In genomic region chr11:62508336-62509058, GRCh38 we compare ENCODE assay signal across 8 cellular contexts. TPM values are rescaled to one million over a fixed set of nuclear protein-coding genes. Genes with fewer than 3 reads are reported as not detected.
DNase-seq lines count a peak whose midpoint lies in the region; ATAC-seq, FAIRE-seq and TF ChIP-seq lines count a peak whose summit lies in the region.

No MANE protein-coding gene starts in this region.

- no peaks in the 10 kb centered on the region for H3K36me3 Mint-ChIP-seq in activated CD4-positive, alpha-beta T cell treated with anti-CD3 and anti-CD28 coated beads for 36 hours (ENCODE audit: low read depth)

- peaks cover 3% of the 10 kb centered on the region for H4K20me1 ChIP-seq in keratinocyte (ENCODE audit: control insufficient read depth, extremely low read depth, insufficient read depth, low read length)

- no peaks in the 10 kb centered on the region for H3K79me2 ChIP-seq in keratinocyte (ENCODE audit: control insufficient read depth, insufficient read depth, low read length)

- H3K36me3 ChIP-seq in keratinocyte (ENCODE audit: control insufficient read depth in 2 of 2, extremely low read depth in 1 of 2, insufficient read depth in 2 of 2, low read length in 2 of 2), result no peaks in the 10 kb centered on the region

- H3K4me2 ChIP-seq in keratinocyte (ENCODE audit: control insufficient read depth, extremely low read depth, insufficient read depth, low read depth, low read length), result peak overlapping the region; percentile 87

- intact Hi-C loops in activated CD4-positive, alpha-beta T cell treated with anti-CD3 and anti-CD28 coated beads for 36 hours (cut with DNase I, micrococcal nuclease), result no loop called here

- peak overlapping the region; percentile 23 for H3K27ac ChIP-seq in keratinocyte (ENCODE audit: control insufficient read depth, insufficient read depth, low read length)
- H3K27ac ChIP-seq in skin epidermis, result peak overlapping the region in 19 of 21 experiments; percentile 5 to 77 (median 56)

- ATAC-seq in activated CD4-positive, alpha-beta T cell treated with anti-CD3 and anti-CD28 coated beads for 36 hours, result peak; percentile 30

- H3K9me3 ChIP-seq in keratinocyte (ENCODE audit: control insufficient read depth, low read depth, low read length), result no peaks in the 10 kb centered on the region

- H3K27me3 Mint-ChIP-seq in activated CD4-positive, alpha-beta T cell treated with anti-CD3 and anti-CD28 coated beads for 36 hours, result peaks cover 7% of the 10 kb centered on the region

- dilution Hi-C loops in keratinocyte (cut with MboI; ENCODE audit: extremely low pct_ligation_motif_present, low sequenced_read_pairs), result no loop called here

- peaks cover 2% of the 10 kb centered on the region for H3K4me1 Mint-ChIP-seq in activated CD4-positive, alpha-beta T cell treated with anti-CD3 and anti-CD28 coated beads for 36 hours

- no peaks in the 10 kb centered on the region for H3K27me3 ChIP-seq in keratinocyte (ENCODE audit: control insufficient read depth, extremely low read depth, insufficient read depth, low read length)

- H3K27ac Mint-ChIP-seq in activated CD4-positive, alpha-beta T cell treated with anti-CD3 and anti-CD28 coated beads for 36 hours, result no peak overlapping the region

- peaks cover 12% of the 10 kb centered on the region for H3K4me1 ChIP-seq in keratinocyte (ENCODE audit: control insufficient read depth, extremely low read depth, insufficient read depth, low read length)

- peak overlapping the region; percentile 64 for H2AFZ ChIP-seq in keratinocyte (ENCODE audit: control insufficient read depth, low read length)

- FAIRE-seq in keratinocyte (lab: Jason Lieb, UNC), result peak; percentile 60

- no peaks in the 10 kb centered on the region for H3K9me1 ChIP-seq in keratinocyte (ENCODE audit: control insufficient read depth, extremely low read depth, insufficient read depth, low read length)

- POLR2A ChIA-PET in activated CD4-positive, alpha-beta T cell treated with anti-CD3 and anti-CD28 coated beads for 36 hours (lab: Charles Lee), result no interaction called here

- peak overlapping the region; percentile 50 for H3K9ac ChIP-seq in keratinocyte (ENCODE audit: control insufficient read depth, extremely low read depth, insufficient read depth, low read length)

- peak; percentile 62 to 77 (median 73) for TF ChIP-seq CTCF in keratinocyte (optimal IDR thresholded peaks at IDR 0.05 in 1 of 3, IDR thresholded peaks at IDR 0.05 in 1 of 3, conservative IDR thresholded peaks at IDR 0.05 in 1 of 3; ENCODE audit: extremely low read depth in 1 of 3, insufficient read depth in 2 of 3, low read length in 3 of 3)

- H3K4me3 ChIP-seq in keratinocyte (ENCODE audit: control insufficient read depth in 2 of 3, extremely low read depth in 1 of 3, insufficient read depth in 2 of 3, low read depth in 1 of 3, low read length in 3 of 3), result peak overlapping the region in 2 of 3 experiments; percentile 41 to 57
- H3K4me3 ChIP-seq in skin epidermis, result no peak overlapping the region

- peak; percentile 16 for DNase-seq in activated CD4-positive, alpha-beta T cell treated with anti-CD3 and anti-CD28 coated beads for 36 hours
- no peak for DNase-seq in activated CD4-positive, alpha-beta T cell treated with anti-CD3 and anti-CD28 coated beads, Interleukin-2, amount 50 U/mL, for 4 hours
- DNase-seq in NCI-H774 (lab: John Stamatoyannopoulos, UW) (peak; percentile 41), cerebellar cortex (ENCODE audit: low spot score) (peak; percentile 88), keratinocyte (ENCODE audit: low read depth, low spot score) (no peak), NCI-H1048 (lab: John Stamatoyannopoulos, UW) (no peak)
- no peak for DNase-seq in stimulated activated naive CD4-positive, alpha-beta T cell treated with Interleukin-2 at 50 U/mL for 16 hours (lab: John Stamatoyannopoulos, UW)

- no peaks in the 10 kb centered on the region for H3K9me3 Mint-ChIP-seq in activated CD4-positive, alpha-beta T cell treated with anti-CD3 and anti-CD28 coated beads for 36 hours (ENCODE audit: low read depth)

- no peak overlapping the region for H3K4me3 Mint-ChIP-seq in activated CD4-positive, alpha-beta T cell treated with anti-CD3 and anti-CD28 coated beads for 36 hours

- CTCF ChIA-PET in activated CD4-positive, alpha-beta T cell treated with anti-CD3 and anti-CD28 coated beads for 36 hours (lab: Charles Lee), result interaction anchor here (0.6 to 1.7 kb wide), 6 partner anchors 22 to 632 kb away, joined by 3 to 5 read pairs (median 4); no protein-coding TSS in a partner anchor

RNA-seq across cellular contexts. Expression of gene AHNAK, which starts 38.1 kb away (rescaled TPM):
- 10 to 100 TPM; 47.3 to 54.7 TPM for total RNA-seq in activated CD4-positive, alpha-beta T cell treated with anti-CD3 and anti-CD28 coated beads for 36 hours
- polyA plus RNA-seq in keratinocyte, result 195 to 220 TPM (median 207 TPM) in 3 replicates
- polyA plus RNA-seq in keratinocyte (2011; ENCODE audit: low read depth), result 177 TPM
- 69.0 and 81.5 TPM in 2 replicates for polyA plus RNA-seq in keratinocyte (2011; cell fraction: cytosol; rRNA removed)
- 933 and 1,273 TPM in 2 replicates for polyA plus RNA-seq in keratinocyte (2011; cell fraction: nucleus; rRNA removed)
- 296 and 367 TPM in 2 replicates for polyA plus RNA-seq in keratinocyte (2012; ENCODE audit: low replicate concordance)
- 503 to 1,127 TPM (median 686 TPM) in 3 replicates for polyA minus RNA-seq in keratinocyte
- 209 TPM for polyA minus RNA-seq in keratinocyte (2011; cell fraction: cytosol; rRNA and poly(A)+ RNA removed)
- 2,164 and 3,990 TPM in 2 replicates for polyA minus RNA-seq in keratinocyte (2011; cell fraction: nucleus; rRNA and poly(A)+ RNA removed)

Comparison
In these comparisons a context has a peak if more than half of its experiments do, and no peak if none do; other contexts are left out.
1. DNase-seq: peak in activated CD4-positive, alpha-beta T cell treated with anti-CD3 and anti-CD28 coated beads for 36 hours (single experiment), NCI-H774 (single experiment) and cerebellar cortex (single experiment); none in activated CD4-positive, alpha-beta T cell treated with anti-CD3 and anti-CD28 coated beads, Interleukin-2, amount 50 U/mL, for 4 hours (0 of 2), keratinocyte (single experiment), stimulated activated naive CD4-positive, alpha-beta T cell treated with Interleukin-2 at 50 U/mL for 16 hours (single experiment) and NCI-H1048 (single experiment).
2. H3K4me3 ChIP-seq: peak in keratinocyte (2 of 3); none in skin epidermis (0 of 7).